10 cellular contexts compared by ENCODE assay signal in the genomic region with DNA sequence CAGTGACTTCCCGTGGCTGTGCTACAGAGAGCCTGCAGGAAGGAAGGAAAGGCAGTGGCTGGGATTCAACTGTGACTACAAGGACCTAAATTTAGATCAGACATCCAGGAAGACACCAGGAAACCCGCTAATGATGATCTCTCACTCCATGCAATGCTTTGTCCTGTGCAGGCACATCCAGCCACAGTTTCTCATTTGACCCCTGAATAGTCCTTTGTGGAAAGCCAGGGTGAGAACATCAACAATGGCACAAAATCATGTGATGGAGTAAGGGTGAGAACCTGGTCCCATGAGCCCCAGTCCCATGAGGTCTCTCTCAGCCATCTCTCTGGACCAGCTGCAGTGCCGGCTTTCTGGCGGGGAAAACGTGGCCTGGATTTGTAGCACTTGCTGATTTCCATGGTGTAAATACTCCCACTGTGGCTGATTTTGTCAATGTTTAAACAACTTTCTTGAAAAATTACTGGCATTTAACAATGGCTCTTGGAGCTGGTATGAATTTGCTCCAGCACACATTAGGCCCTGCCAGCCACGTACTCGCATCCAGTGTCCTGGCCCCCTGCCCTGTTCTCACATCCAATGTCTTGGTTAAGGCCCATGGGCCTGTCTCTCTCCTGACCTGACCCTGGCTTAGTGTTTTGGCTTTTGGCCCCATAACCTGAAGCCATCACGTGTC.
A peak's percentile ranks its signal among the peaks of the same experiment; 100 is the strongest.
DNase-seq lines count a peak whose midpoint lies in the region; ATAC-seq and TF ChIP-seq lines count a peak whose summit lies in the region.
"Had no signal": no experiment of that assay in that cellular context is flagged by ENCODE, and none has a peak within 500 bp of the region (broad histone marks: within the 10 kb centered on the region; RNA-seq: fewer than 3 reads in every experiment).

No MANE protein-coding gene starts in this region.

- no peak overlapping the region for H2AFZ ChIP-seq in DND-41 (ENCODE audit: low read depth, low read length)

- H3K9me3 ChIP-seq in DND-41 (ENCODE audit: insufficient read depth, low read length, severe bottlenecking) = no peaks in the 10 kb centered on the region
- no peaks in the 10 kb centered on the region for H3K9me3 ChIP-seq in ascending aorta
- H3K9me3 ChIP-seq in left ventricle myocardium inferior (replicated peaks) = no peaks in the 10 kb centered on the region
- H3K9me3 ChIP-seq in CD8-positive, alpha-beta T cell (ENCODE audit: low read length) = no peaks in the 10 kb centered on the region

- DNase-seq in DND-41 (no peak), ascending aorta (ENCODE audit: low spot score in 2 of 2) (no peak), left ventricle myocardium inferior (no peak), progenitor cell of endocrine pancreas (ENCODE audit: low spot score, unreplicated experiment) (no peak), NCI-H2227 (lab: John Stamatoyannopoulos, UW; ENCODE audit: unreplicated experiment) (no peak), glomerular visceral epithelial cell (ENCODE audit: extremely low spot score) (no peak), NCI-H2029 (lab: John Stamatoyannopoulos, UW) (no peak)
- DNase-seq in CD8-positive, alpha-beta T cell = no peak
- DNase-seq: NCI-H524 treated with DMSO at 0.1 percent for 48 hours had no signal

- peak overlapping the region; percentile 50 for H3K27ac ChIP-seq in DND-41 (ENCODE audit: low read length)
- H3K27ac ChIP-seq in ascending aorta = peak overlapping the region; percentile 60 to 64
- H3K27ac ChIP-seq in left ventricle myocardium inferior (replicated peaks) = peak overlapping the region; percentile 89
- H3K27ac ChIP-seq in CD8-positive, alpha-beta T cell (ENCODE audit: low read depth, low read length) = no peak overlapping the region

- H3K4me3 Mint-ChIP-seq in progenitor cell of endocrine pancreas (ENCODE audit: low read depth) = no peak overlapping the region
- no peak overlapping the region for H3K4me3 Mint-ChIP-seq in CD8-positive, alpha-beta T cell
- H3K4me3 Mint-ChIP-seq: activated naive CD4-positive, alpha-beta T cell treated with anti-CD3 and anti-CD28 coated beads, Interleukin-2, amount 50 U/mL, for 24 hours had no signal

- no peaks in the 10 kb centered on the region for H3K79me2 ChIP-seq in DND-41 (ENCODE audit: insufficient read depth, low read length)

- intact Hi-C loops in ascending aorta (cut with DNase I) (no loop called here), left ventricle myocardium inferior (cut with micrococcal nuclease) (no loop called here)
- intact Hi-C loops in CD8-positive, alpha-beta T cell (cut with DNase I, micrococcal nuclease) = no loop called here

- H3K4me3 ChIP-seq in DND-41 (ENCODE audit: low read depth in 1 of 2, low read length in 2 of 2) (no peak overlapping the region), ascending aorta (no peak overlapping the region), left ventricle myocardium inferior (no peak overlapping the region)
- H3K4me3 ChIP-seq in CD8-positive, alpha-beta T cell (ENCODE audit: low read depth, low read length) = no peak overlapping the region

- CTCF ChIA-PET in CD8-positive, alpha-beta T cell (lab: Charles Lee) = interaction anchor here (0.7 to 4.8 kb wide), 4 partner anchors 175 to 701 kb away, joined by 3 to 19 read pairs (median 4); no protein-coding TSS in a partner anchor

- peaks cover 3% of the 10 kb centered on the region for H3K9me3 Mint-ChIP-seq in progenitor cell of endocrine pancreas (ENCODE audit: low read depth)
- H3K9me3 Mint-ChIP-seq in CD8-positive, alpha-beta T cell = no peaks in the 10 kb centered on the region
- H3K9me3 Mint-ChIP-seq: activated naive CD4-positive, alpha-beta T cell treated with anti-CD3 and anti-CD28 coated beads, Interleukin-2, amount 50 U/mL, for 24 hours had no signal

- no peak for TF ChIP-seq CTCF in DND-41 (IDR thresholded peaks at IDR 0.05; ENCODE audit: borderline replicate concordance, extremely low read depth, low read length, poor library complexity, severe bottlenecking)
- no peak for TF ChIP-seq CTCF in ascending aorta (IDR thresholded peaks at IDR 0.05)
- no peak for TF ChIP-seq CTCF in left ventricle myocardium inferior (IDR thresholded peaks at IDR 0.05; ENCODE audit: borderline replicate concordance)
- no peak for TF ChIP-seq CTCF in progenitor cell of endocrine pancreas (IDR thresholded peaks at IDR 0.05; ENCODE audit: unreplicated experiment)
- no peak for TF ChIP-seq CTCF in CD8-positive, alpha-beta T cell (IDR thresholded peaks at IDR 0.05)

- H3K27me3 ChIP-seq in DND-41 (ENCODE audit: insufficient read depth, low read length, poor library complexity) (no peaks in the 10 kb centered on the region), ascending aorta (no peaks in the 10 kb centered on the region), left ventricle myocardium inferior (ENCODE audit: low read depth) (no peaks in the 10 kb centered on the region)
- no peaks in the 10 kb centered on the region for H3K27me3 ChIP-seq in CD8-positive, alpha-beta T cell (ENCODE audit: insufficient read depth, low read length)

- POLR2A ChIA-PET in CD8-positive, alpha-beta T cell (lab: Charles Lee) = no interaction called here

- no peak overlapping the region for H3K4me2 ChIP-seq in DND-41 (ENCODE audit: insufficient read depth, low read length)

- no peak for ATAC-seq in DND-41 (ENCODE audit: insufficient read depth, low read depth)
- no peak for ATAC-seq in CD8-positive, alpha-beta T cell

- H3K27me3 Mint-ChIP-seq in progenitor cell of endocrine pancreas = no peaks in the 10 kb centered on the region
- H3K27me3 Mint-ChIP-seq in CD8-positive, alpha-beta T cell (ENCODE audit: low read depth) = no peaks in the 10 kb centered on the region
- H3K27me3 Mint-ChIP-seq: activated naive CD4-positive, alpha-beta T cell treated with anti-CD3 and anti-CD28 coated beads, Interleukin-2, amount 50 U/mL, for 24 hours had no signal

- H3K4me1 Mint-ChIP-seq in progenitor cell of endocrine pancreas (ENCODE audit: low read depth) = peaks cover 46% of the 10 kb centered on the region
- peaks cover 3% of the 10 kb centered on the region for H3K4me1 Mint-ChIP-seq in CD8-positive, alpha-beta T cell (ENCODE audit: low read depth)
- H3K4me1 Mint-ChIP-seq: activated naive CD4-positive, alpha-beta T cell treated with anti-CD3 and anti-CD28 coated beads, Interleukin-2, amount 50 U/mL, for 24 hours had no signal

- no peak overlapping the region for H3K9ac ChIP-seq in DND-41 (ENCODE audit: low read depth, low read length)

- no peaks in the 10 kb centered on the region for H3K36me3 Mint-ChIP-seq in progenitor cell of endocrine pancreas (ENCODE audit: insufficient read depth)
- no peaks in the 10 kb centered on the region for H3K36me3 Mint-ChIP-seq in CD8-positive, alpha-beta T cell
- H3K36me3 Mint-ChIP-seq: activated naive CD4-positive, alpha-beta T cell treated with anti-CD3 and anti-CD28 coated beads, Interleukin-2, amount 50 U/mL, for 24 hours had no signal

- peak overlapping the region; percentile 87 for H3K27ac Mint-ChIP-seq in progenitor cell of endocrine pancreas
- no peak overlapping the region for H3K27ac Mint-ChIP-seq in CD8-positive, alpha-beta T cell
- H3K27ac Mint-ChIP-seq: activated naive CD4-positive, alpha-beta T cell treated with anti-CD3 and anti-CD28 coated beads, Interleukin-2, amount 50 U/mL, for 24 hours had no signal

- no peaks in the 10 kb centered on the region for H4K20me1 ChIP-seq in DND-41 (ENCODE audit: insufficient read depth, low read length)

- H3K36me3 ChIP-seq in DND-41 (ENCODE audit: insufficient read depth, low read length) (no peaks in the 10 kb centered on the region), ascending aorta (no peaks in the 10 kb centered on the region), left ventricle myocardium inferior (no peaks in the 10 kb centered on the region)
- no peaks in the 10 kb centered on the region for H3K36me3 ChIP-seq in CD8-positive, alpha-beta T cell (ENCODE audit: insufficient read depth, low read length)

- H3K4me1 ChIP-seq in DND-41 (ENCODE audit: insufficient read depth, low read length) = peaks cover 50% of the 10 kb centered on the region
- H3K4me1 ChIP-seq in ascending aorta = peaks cover 0 to 11% of the 10 kb centered on the region in 2 donors
- H3K4me1 ChIP-seq in left ventricle myocardium inferior = peaks cover 70% of the 10 kb centered on the region
- no peaks in the 10 kb centered on the region for H3K4me1 ChIP-seq in CD8-positive, alpha-beta T cell (ENCODE audit: insufficient read depth, low read length)
